1 cellular context compared by ENCODE assay signal in genomic region chr1:24155011-24155782, GRCh38.
A peak's percentile ranks its signal among the peaks of the same experiment; 100 is the strongest.
TF ChIP-seq lines count a peak whose summit lies in the region.

No MANE protein-coding gene starts in this region.

TF ChIP-seq in HepG2, 621 proteins besides CTCF, POLR2A, EP300 and RAD21 (continued from another document and continues in another):
- no peak for TF ChIP-seq ZNF337 (CRISPR knock-in tag; IDR thresholded peaks at IDR 0.05; ENCODE audit: borderline replicate concordance, low read depth)
- TF ChIP-seq SSRP1 (CRISPR knock-in tag; IDR thresholded peaks at IDR 0.05), result no peak
- no peak for TF ChIP-seq SRSF4 (IDR thresholded peaks at IDR 0.05; ENCODE audit: low read depth, low read length, poor library complexity, severe bottlenecking)
- TF ChIP-seq MTERF4 (CRISPR knock-in tag; IDR thresholded peaks at IDR 0.05), result no peak
- TF ChIP-seq SCMH1 (CRISPR knock-in tag; IDR thresholded peaks at IDR 0.05; ENCODE audit: borderline replicate concordance), result no peak
- TF ChIP-seq ZNF20 (CRISPR knock-in tag; IDR thresholded peaks at IDR 0.05), result no peak
- no peak for TF ChIP-seq ZNF740 (CRISPR knock-in tag; IDR thresholded peaks at IDR 0.05)
- 0 out of 2 replicates have a peak, but pooled peaks have one; percentile 46 for TF ChIP-seq ZBTB7A (CRISPR knock-in tag; IDR thresholded peaks at IDR 0.05)
- TF ChIP-seq ZZZ3 (CRISPR knock-in tag; IDR thresholded peaks at IDR 0.05; ENCODE audit: borderline replicate concordance), result no peak
- TF ChIP-seq CREM (IDR thresholded peaks at IDR 0.05), result no peak
- no peak for TF ChIP-seq CREM (CRISPR knock-in tag; IDR thresholded peaks at IDR 0.05)
- TF ChIP-seq NR2F1 (CRISPR knock-in tag; IDR thresholded peaks at IDR 0.05), result peak; percentile 76 to 77; a peak in 3 of 4 replicates
- TF ChIP-seq, protein P1, sequence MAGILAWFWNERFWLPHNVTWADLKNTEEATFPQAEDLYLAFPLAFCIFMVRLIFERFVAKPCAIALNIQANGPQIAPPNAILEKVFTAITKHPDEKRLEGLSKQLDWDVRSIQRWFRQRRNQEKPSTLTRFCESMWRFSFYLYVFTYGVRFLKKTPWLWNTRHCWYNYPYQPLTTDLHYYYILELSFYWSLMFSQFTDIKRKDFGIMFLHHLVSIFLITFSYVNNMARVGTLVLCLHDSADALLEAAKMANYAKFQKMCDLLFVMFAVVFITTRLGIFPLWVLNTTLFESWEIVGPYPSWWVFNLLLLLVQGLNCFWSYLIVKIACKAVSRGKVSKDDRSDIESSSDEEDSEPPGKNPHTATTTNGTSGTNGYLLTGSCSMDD (CRISPR knock-in tag; IDR thresholded peaks at IDR 0.05), result no peak
- TF ChIP-seq ZNF329 (CRISPR knock-in tag; IDR thresholded peaks at IDR 0.05; ENCODE audit: low read depth), result no peak
- no peak for TF ChIP-seq ZNF383 (CRISPR knock-in tag; IDR thresholded peaks at IDR 0.05; ENCODE audit: borderline replicate concordance)
- peak; percentile 46; the same call in 1 of the 2 replicates for TF ChIP-seq BCL6 (CRISPR knock-in tag; IDR thresholded peaks at IDR 0.05)
- no peak for TF ChIP-seq TSC22D2 (CRISPR knock-in tag; IDR thresholded peaks at IDR 0.05; ENCODE audit: borderline replicate concordance)
- no peak; the same call in 1 of the 2 replicates for TF ChIP-seq ZNF746 (CRISPR knock-in tag; IDR thresholded peaks at IDR 0.05)
- no peak for TF ChIP-seq ZBTB42 (CRISPR knock-in tag; IDR thresholded peaks at IDR 0.05)
- no peak for TF ChIP-seq PTBP1 (IDR thresholded peaks at IDR 0.05; ENCODE audit: low read depth, low read length, poor library complexity, severe bottlenecking)
- TF ChIP-seq ZNF33B (CRISPR knock-in tag; IDR thresholded peaks at IDR 0.05), result no peak
- TF ChIP-seq ZNF672 (CRISPR knock-in tag; IDR thresholded peaks at IDR 0.05), result no peak
- TF ChIP-seq RXRA (CRISPR knock-in tag; IDR thresholded peaks at IDR 0.05), result 0 out of 2 replicates have a peak, but pooled peaks have one; percentile 19
- no peak for TF ChIP-seq ZFP36L2 (CRISPR knock-in tag; IDR thresholded peaks at IDR 0.05)
- TF ChIP-seq HHEX (CRISPR knock-in tag; IDR thresholded peaks at IDR 0.05), result no peak
- TF ChIP-seq JARID2 (CRISPR knock-in tag; IDR thresholded peaks at IDR 0.05; ENCODE audit: insufficient replicate concordance), result no peak
- no peak for TF ChIP-seq NFE2L1 (CRISPR knock-in tag; IDR thresholded peaks at IDR 0.05; ENCODE audit: borderline replicate concordance)
- no peak for TF ChIP-seq IKZF1 (IDR thresholded peaks at IDR 0.05)
- TF ChIP-seq LCORL (IDR thresholded peaks at IDR 0.05), result no peak
- peak; percentile 59; the same call in 1 of the 2 replicates for TF ChIP-seq LCORL (CRISPR knock-in tag; IDR thresholded peaks at IDR 0.05)
- no peak for TF ChIP-seq ZNF335 (CRISPR knock-in tag; IDR thresholded peaks at IDR 0.05)
- TF ChIP-seq ZBTB3 (CRISPR knock-in tag; IDR thresholded peaks at IDR 0.05; ENCODE audit: borderline replicate concordance, low read depth), result no peak
- no peak for TF ChIP-seq HOXD1 (CRISPR knock-in tag; IDR thresholded peaks at IDR 0.05)
- TF ChIP-seq FOXK2 (IDR thresholded peaks at IDR 0.05), result no peak
- no peak for TF ChIP-seq MEIS2 (CRISPR knock-in tag; IDR thresholded peaks at IDR 0.05)
- no peak for TF ChIP-seq CENPBD1 (CRISPR knock-in tag; IDR thresholded peaks at IDR 0.05; ENCODE audit: borderline replicate concordance, low read depth)
- TF ChIP-seq, protein P2, sequence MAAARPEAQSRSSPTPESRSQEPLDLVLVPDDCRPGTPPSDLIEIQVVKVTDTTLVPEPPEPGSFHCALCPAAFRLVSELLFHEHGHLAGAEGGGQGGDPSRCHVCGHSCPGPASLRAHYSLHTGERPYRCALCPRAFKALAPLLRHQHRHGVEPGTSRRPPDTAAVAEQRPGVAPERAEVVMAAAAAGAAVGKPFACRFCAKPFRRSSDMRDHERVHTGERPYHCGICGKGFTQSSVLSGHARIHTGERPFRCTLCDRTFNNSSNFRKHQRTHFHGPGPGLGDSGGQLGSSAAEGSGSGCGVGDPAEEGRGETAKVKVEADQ (CRISPR knock-in tag; IDR thresholded peaks at IDR 0.05; ENCODE audit: borderline replicate concordance), result no peak
- no peak for TF ChIP-seq NKX3-1 (CRISPR knock-in tag; IDR thresholded peaks at IDR 0.05)
- TF ChIP-seq SPEN (CRISPR knock-in tag; IDR thresholded peaks at IDR 0.05; ENCODE audit: low read depth), result no peak
- no peak for TF ChIP-seq DR1 (CRISPR knock-in tag; IDR thresholded peaks at IDR 0.05)
- no peak for TF ChIP-seq ZFP36L1 (CRISPR knock-in tag; IDR thresholded peaks at IDR 0.05)
- TF ChIP-seq HNRNPL (IDR thresholded peaks at IDR 0.05; ENCODE audit: low read depth, low read length), result no peak
- TF ChIP-seq RCOR2 (CRISPR knock-in tag; IDR thresholded peaks at IDR 0.05), result no peak
- TF ChIP-seq LRRFIP1 (CRISPR knock-in tag; conservative IDR thresholded peaks at IDR 0.05), result no peak
- TF ChIP-seq TAF1 (CRISPR knock-in tag; IDR thresholded peaks at IDR 0.05), result no peak
- TF ChIP-seq SMAD3 (CRISPR knock-in tag; IDR thresholded peaks at IDR 0.05), result no peak
- no peak for TF ChIP-seq ZNF550 (CRISPR knock-in tag; IDR thresholded peaks at IDR 0.05; ENCODE audit: borderline replicate concordance)
- no peak for TF ChIP-seq ZSCAN31 (CRISPR knock-in tag; IDR thresholded peaks at IDR 0.05; ENCODE audit: low read depth)
- no peak for TF ChIP-seq ZNF713 (CRISPR knock-in tag; IDR thresholded peaks at IDR 0.05)
- TF ChIP-seq, protein P3, sequence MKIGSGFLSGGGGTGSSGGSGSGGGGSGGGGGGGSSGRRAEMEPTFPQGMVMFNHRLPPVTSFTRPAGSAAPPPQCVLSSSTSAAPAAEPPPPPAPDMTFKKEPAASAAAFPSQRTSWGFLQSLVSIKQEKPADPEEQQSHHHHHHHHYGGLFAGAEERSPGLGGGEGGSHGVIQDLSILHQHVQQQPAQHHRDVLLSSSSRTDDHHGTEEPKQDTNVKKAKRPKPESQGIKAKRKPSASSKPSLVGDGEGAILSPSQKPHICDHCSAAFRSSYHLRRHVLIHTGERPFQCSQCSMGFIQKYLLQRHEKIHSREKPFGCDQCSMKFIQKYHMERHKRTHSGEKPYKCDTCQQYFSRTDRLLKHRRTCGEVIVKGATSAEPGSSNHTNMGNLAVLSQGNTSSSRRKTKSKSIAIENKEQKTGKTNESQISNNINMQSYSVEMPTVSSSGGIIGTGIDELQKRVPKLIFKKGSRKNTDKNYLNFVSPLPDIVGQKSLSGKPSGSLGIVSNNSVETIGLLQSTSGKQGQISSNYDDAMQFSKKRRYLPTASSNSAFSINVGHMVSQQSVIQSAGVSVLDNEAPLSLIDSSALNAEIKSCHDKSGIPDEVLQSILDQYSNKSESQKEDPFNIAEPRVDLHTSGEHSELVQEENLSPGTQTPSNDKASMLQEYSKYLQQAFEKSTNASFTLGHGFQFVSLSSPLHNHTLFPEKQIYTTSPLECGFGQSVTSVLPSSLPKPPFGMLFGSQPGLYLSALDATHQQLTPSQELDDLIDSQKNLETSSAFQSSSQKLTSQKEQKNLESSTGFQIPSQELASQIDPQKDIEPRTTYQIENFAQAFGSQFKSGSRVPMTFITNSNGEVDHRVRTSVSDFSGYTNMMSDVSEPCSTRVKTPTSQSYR (CRISPR knock-in tag; IDR thresholded peaks at IDR 0.05; ENCODE audit: borderline replicate concordance), result no peak
- no peak for TF ChIP-seq ZNF205 (CRISPR knock-in tag; IDR thresholded peaks at IDR 0.05)
- TF ChIP-seq ASH2L (IDR thresholded peaks at IDR 0.05; ENCODE audit: insufficient read length, low read depth, low read length), result no peak
- TF ChIP-seq NCOA5 (CRISPR knock-in tag; IDR thresholded peaks at IDR 0.05), result no peak
- TF ChIP-seq ISL2 (CRISPR knock-in tag; IDR thresholded peaks at IDR 0.05), result no peak
- TF ChIP-seq ZNF841 (CRISPR knock-in tag; IDR thresholded peaks at IDR 0.05; ENCODE audit: borderline replicate concordance), result no peak
- no peak for TF ChIP-seq ZNF737 (CRISPR knock-in tag; IDR thresholded peaks at IDR 0.05; ENCODE audit: borderline replicate concordance)
- TF ChIP-seq ZNF709 (CRISPR knock-in tag; IDR thresholded peaks at IDR 0.05), result no peak
- no peak for TF ChIP-seq ZNF891 (CRISPR knock-in tag; IDR thresholded peaks at IDR 0.05)
- no peak; the same call in 1 of the 2 replicates for TF ChIP-seq RFXAP (CRISPR knock-in tag; IDR thresholded peaks at IDR 0.05; ENCODE audit: borderline replicate concordance)
- no peak for TF ChIP-seq ZNF552 (CRISPR knock-in tag; IDR thresholded peaks at IDR 0.05; ENCODE audit: borderline replicate concordance)
- TF ChIP-seq ZNF331 (CRISPR knock-in tag; IDR thresholded peaks at IDR 0.05), result no peak
- TF ChIP-seq, protein P4, sequence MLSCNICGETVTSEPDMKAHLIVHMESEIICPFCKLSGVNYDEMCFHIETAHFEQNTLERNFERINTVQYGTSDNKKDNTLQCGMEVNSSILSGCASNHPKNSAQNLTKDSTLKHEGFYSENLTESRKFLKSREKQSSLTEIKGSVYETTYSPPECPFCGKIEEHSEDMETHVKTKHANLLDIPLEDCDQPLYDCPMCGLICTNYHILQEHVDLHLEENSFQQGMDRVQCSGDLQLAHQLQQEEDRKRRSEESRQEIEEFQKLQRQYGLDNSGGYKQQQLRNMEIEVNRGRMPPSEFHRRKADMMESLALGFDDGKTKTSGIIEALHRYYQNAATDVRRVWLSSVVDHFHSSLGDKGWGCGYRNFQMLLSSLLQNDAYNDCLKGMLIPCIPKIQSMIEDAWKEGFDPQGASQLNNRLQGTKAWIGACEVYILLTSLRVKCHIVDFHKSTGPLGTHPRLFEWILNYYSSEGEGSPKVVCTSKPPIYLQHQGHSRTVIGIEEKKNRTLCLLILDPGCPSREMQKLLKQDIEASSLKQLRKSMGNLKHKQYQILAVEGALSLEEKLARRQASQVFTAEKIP (CRISPR knock-in tag; IDR thresholded peaks at IDR 0.05; ENCODE audit: borderline replicate concordance), result no peak
- no peak for TF ChIP-seq ZNF343 (CRISPR knock-in tag; IDR thresholded peaks at IDR 0.05)
- TF ChIP-seq ZBTB39 (CRISPR knock-in tag; IDR thresholded peaks at IDR 0.05), result no peak
- no peak for TF ChIP-seq HNRNPH1 (optimal IDR thresholded peaks at IDR 0.05; ENCODE audit: low read depth, low read length)
- no peak for TF ChIP-seq ZNF460 (CRISPR knock-in tag; IDR thresholded peaks at IDR 0.05; ENCODE audit: borderline replicate concordance)
- TF ChIP-seq ZNF354B (CRISPR knock-in tag; IDR thresholded peaks at IDR 0.05), result no peak
- no peak for TF ChIP-seq ZSCAN20 (CRISPR knock-in tag; IDR thresholded peaks at IDR 0.05; ENCODE audit: borderline replicate concordance)
- TF ChIP-seq HNF4A (CRISPR knock-in tag; IDR thresholded peaks at IDR 0.05), result peak; percentile 69
